Comparison of ENCODE assay signal across 9 cellular contexts in genomic region chr4:184282251-184282713, GRCh38.
DNase-seq lines count a peak whose midpoint lies in the region; ATAC-seq, FAIRE-seq and TF ChIP-seq lines count a peak whose summit lies in the region.
"Had no signal": no experiment of that assay in that cellular context is flagged by ENCODE, and none has a peak within 500 bp of the region (broad histone marks: within the 10 kb centered on the region; RNA-seq: fewer than 3 reads in every experiment).

No MANE protein-coding gene starts in this region.

- H3K4me1 Mint-ChIP-seq in T-cell = peaks cover 33 to 47% (median 38%) of the 10 kb centered on the region in 3 donors

- H4K91ac ChIP-seq in H1 (replicated peaks; ENCODE audit: insufficient read length, low read length) = no peak overlapping the region

- no peaks in the 10 kb centered on the region for H3K36me3 Mint-ChIP-seq in T-cell

- CTCF ChIA-PET in T-cell (lab: Charles Lee) (no interaction called here), H1 (lab: Charles Lee; ENCODE audit: partially characterized antibody) (interaction anchor here (0.9 to 1.4 kb wide), 3 partner anchors 11 to 223 kb away, joined by 3 to 4 read pairs (median 3); no protein-coding TSS in a partner anchor)

- no peaks in the 10 kb centered on the region for H3K4me1 ChIP-seq in H1 (replicated peaks in 1 of 4; ENCODE audit: control insufficient read depth in 3 of 4, insufficient read depth in 4 of 4, low read length in 3 of 4)
- H3K4me1 ChIP-seq in small intestine (ENCODE audit: control insufficient read depth in 2 of 2, insufficient read depth in 1 of 2, low read depth in 1 of 2, low read length in 1 of 2) = no peaks in the 10 kb centered on the region

- no peak overlapping the region for H3K18ac ChIP-seq in H1 (ENCODE audit: extremely low read depth, low read length)

- no peak overlapping the region for H2BK12ac ChIP-seq in H1 (ENCODE audit: low read depth, low read length)

- no peaks in the 10 kb centered on the region for H4K20me1 ChIP-seq in H1 (replicated peaks in 1 of 2; ENCODE audit: control insufficient read depth in 1 of 2, insufficient read depth in 2 of 2, low read length in 2 of 2)

- H3K27me3 ChIP-seq in H1 (replicated peaks in 1 of 4; ENCODE audit: control insufficient read depth in 3 of 4, extremely low read depth in 1 of 4, insufficient read depth in 3 of 4, low read length in 3 of 4) = no peaks in the 10 kb centered on the region
- H3K27me3 ChIP-seq in small intestine (ENCODE audit: control insufficient read depth in 2 of 2, insufficient read depth in 2 of 2, low read length in 2 of 2) = no peaks in the 10 kb centered on the region
- H3K27me3 ChIP-seq: gastrocnemius medialis had no signal

- no peak overlapping the region for H3K14ac ChIP-seq in H1 (ENCODE audit: insufficient read length)

- peak in 27 of 34 experiments; percentile 6 to 48 (median 24) for DNase-seq in T-cell
- DNase-seq in H1 (ENCODE audit: low read depth in 1 of 2, low spot score in 2 of 2) = no peak
- DNase-seq in small intestine = peak; percentile 71
- no peak for DNase-seq in RCC 7860 (ENCODE audit: low spot score)
- DNase-seq in DMS79 treated with DMSO at 0.1 percent for 48 hours (lab: John Stamatoyannopoulos, UW) = no peak
- DNase-seq in effector CD4-positive, alpha-beta T cell = no peak
- DNase-seq: gastrocnemius medialis had no signal

- H3K79me1 ChIP-seq in H1 (ENCODE audit: low read depth, low read length) = no peaks in the 10 kb centered on the region

- H3K23me2 ChIP-seq in H1 (ENCODE audit: low read depth, low read length) = no peaks in the 10 kb centered on the region

- WGBS in H1 (ENCODE audit: extremely low coverage in 1 of 2, insufficient coverage in 1 of 2, insufficient read length in 1 of 2, insufficient replicate concordance in 2 of 2, low coverage in 1 of 2, low lambda C conversion rate in 2 of 2, missing lambda C conversion rate in 1 of 2), 2 experiments = 86% methylated on average over 8 of the region's 8 CpGs; no CpG with 5 or more reads in 1 of the 2 experiments
- WGBS in small intestine, 3 donors = 21 to 40% (median 27%) methylated on average over 8 of the region's 8 CpGs

- H4K8ac ChIP-seq in H1 (ENCODE audit: extremely low read depth, insufficient read depth, low read length) = no peak overlapping the region; the same call in 1 of the 2 replicates

- H3K4me2 ChIP-seq in H1 (ENCODE audit: insufficient read depth in 1 of 2, low read depth in 2 of 2, low read length in 2 of 2) = no peak overlapping the region

- H3K9me3 ChIP-seq in H1 (ENCODE audit: insufficient read depth in 2 of 2, low read depth in 1 of 2, low read length in 1 of 2) (peaks cover 4 to 5% of the 10 kb centered on the region in 2 experiments; a peak in 2 of 4 replicates), small intestine (ENCODE audit: control insufficient read depth, low read depth) (no peaks in the 10 kb centered on the region)
- H3K9me3 ChIP-seq: gastrocnemius medialis had no signal

- H3K9me3 Mint-ChIP-seq in T-cell = no peaks in the 10 kb centered on the region

- no peak overlapping the region for H2AK5ac ChIP-seq in H1 (ENCODE audit: low read depth, low read length)

- H3K9ac ChIP-seq in H1 (replicated peaks in 1 of 4; ENCODE audit: extremely low read depth in 1 of 4, low read depth in 3 of 4, low read length in 3 of 4) = no peak overlapping the region

- no peak for TF ChIP-seq EP300 in H1 (IDR thresholded peaks at IDR 0.05; ENCODE audit: borderline replicate concordance in 1 of 2, low read depth in 2 of 2, low read length in 2 of 2)

- TF ChIP-seq RAD21 in H1 (IDR thresholded peaks at IDR 0.05 in 1 of 2, conservative IDR thresholded peaks at IDR 0.05 in 1 of 2; ENCODE audit: low read depth in 2 of 2, low read length in 2 of 2) = peak; percentile 75 to 79

- POLR2A ChIA-PET in T-cell (lab: Charles Lee) = interaction anchor here in 1 of 2 donors (0.5 kb wide), 1 partner anchor 15 kb away, joined by 3 read pairs; no protein-coding TSS in a partner anchor
- POLR2A ChIA-PET in H1 (lab: Charles Lee; ENCODE audit: partially characterized antibody) = no interaction called here

- no peak for FAIRE-seq in H1 (lab: Jason Lieb, UNC)
- FAIRE-seq in small intestine (lab: Jason Lieb, UNC) = no peak
- no peak for FAIRE-seq in RCC 7860 (lab: Jason Lieb, UNC)

- H3K27me3 Mint-ChIP-seq in T-cell = no peaks in the 10 kb centered on the region

- no peak overlapping the region for H2BK15ac ChIP-seq in H1 (ENCODE audit: low read length)

- peak overlapping the region; percentile 76 to 91 for H3K27ac Mint-ChIP-seq in T-cell

- no peak overlapping the region for H2BK5ac ChIP-seq in H1 (ENCODE audit: low read depth, low read length)

- H3K27ac ChIP-seq in H1 (ENCODE audit: low read depth, low read length) (no peak overlapping the region), small intestine (ENCODE audit: low read depth in 1 of 2, low read length in 1 of 2) (peak overlapping the region in 1 of 2 donors; percentile 69)
- H3K27ac ChIP-seq: gastrocnemius medialis had no signal

- no peak overlapping the region for H2AFZ ChIP-seq in H1 (ENCODE audit: low read length)

- H3K23ac ChIP-seq in H1 (ENCODE audit: insufficient read length) = no peak overlapping the region

- H3K4me3 Mint-ChIP-seq in T-cell = peak overlapping the region in 2 of 3 donors; percentile 15 to 24

- H3K4me3 ChIP-seq in H1 (ENCODE audit: extremely low read depth in 1 of 4, insufficient read depth in 2 of 4, low read depth in 3 of 4, low read length in 4 of 4) (no peak overlapping the region), small intestine (ENCODE audit: low read depth in 1 of 2, low read length in 2 of 2) (no peak overlapping the region)
- H3K4me3 ChIP-seq: gastrocnemius medialis had no signal

- ATAC-seq in GM18511 (IDR thresholded peaks at IDR 0.05; ENCODE audit: unreplicated experiment) = peak; percentile 44
- ATAC-seq in HG02943 (IDR thresholded peaks at IDR 0.05; ENCODE audit: low read depth, unreplicated experiment) = peak; percentile 40
- ATAC-seq in T-cell (replicated peaks in 1 of 4) = peak; percentile 70 to 82 (median 81)

- H2BK20ac ChIP-seq in H1 (ENCODE audit: low read length) = no peak overlapping the region

- peak; percentile 52 to 56 (median 53) for TF ChIP-seq CTCF in H1 (IDR thresholded peaks at IDR 0.05; ENCODE audit: control extremely low read depth in 1 of 3, insufficient read depth in 1 of 3, low read depth in 1 of 3, low read length in 3 of 3)

- H3K4ac ChIP-seq in H1 (replicated peaks; ENCODE audit: insufficient read length, low read depth, low read length) = no peak overlapping the region

- H3K36me3 ChIP-seq in H1 (ENCODE audit: control insufficient read depth in 2 of 4, insufficient read depth in 4 of 4, low read length in 3 of 4) = no peaks in the 10 kb centered on the region
- H3K36me3 ChIP-seq in small intestine (ENCODE audit: control insufficient read depth in 2 of 2, insufficient read depth in 2 of 2, low read length in 2 of 2) = no peaks in the 10 kb centered on the region
- H3K36me3 ChIP-seq: gastrocnemius medialis had no signal

- H2BK120ac ChIP-seq in H1 (replicated peaks; ENCODE audit: low read depth, low read length) = no peak overlapping the region

- no peaks in the 10 kb centered on the region for H3K79me2 ChIP-seq in H1 (ENCODE audit: control insufficient read depth in 1 of 2, insufficient read depth in 2 of 2, low read length in 2 of 2)

- H4K5ac ChIP-seq in H1 (ENCODE audit: insufficient read length, low read depth, low read length) = no peak overlapping the region

- TF ChIP-seq POLR2A in H1 (IDR thresholded peaks at IDR 0.05; ENCODE audit: control extremely low read depth in 1 of 2, low read depth in 2 of 2, low read length in 2 of 2) = no peak

- no peak overlapping the region for H3K56ac ChIP-seq in H1 (replicated peaks; ENCODE audit: insufficient read length, low read depth, low read length)

TF ChIP-seq in H1, 55 proteins besides CTCF, POLR2A, EP300 and RAD21:
- no peak for TF ChIP-seq ATF3 (IDR thresholded peaks at IDR 0.05; ENCODE audit: insufficient read depth, low read depth, low read length)
- no peak for TF ChIP-seq BACH1 (IDR thresholded peaks at IDR 0.05; ENCODE audit: low read length)
- TF ChIP-seq YY1 (IDR thresholded peaks at IDR 0.05; ENCODE audit: low read depth, low read length) = no peak
- TF ChIP-seq MAX (IDR thresholded peaks at IDR 0.05) = no peak
- no peak for TF ChIP-seq ZNF274 (IDR thresholded peaks at IDR 0.05; ENCODE audit: borderline replicate concordance, extremely low read depth, low read length)
- no peak for TF ChIP-seq POU5F1 (IDR thresholded peaks at IDR 0.05; ENCODE audit: low read depth, low read length)
- no peak for TF ChIP-seq NRF1 (IDR thresholded peaks at IDR 0.05; ENCODE audit: low read depth, low read length)
- TF ChIP-seq SIRT6 (IDR thresholded peaks at IDR 0.05; ENCODE audit: low read length) = no peak

Comparison
In these comparisons a context has a peak if more than half of its experiments do, and no peak if none do; other contexts are left out.
1. DNase-seq: peak in T-cell (27 of 34) and small intestine (single experiment); none in H1 (0 of 2), RCC 7860 (single experiment), DMS79 treated with DMSO at 0.1 percent for 48 hours (single experiment) and effector CD4-positive, alpha-beta T cell (single experiment).
2. Peak in every context shown above with its lines, with median percentiles within 50 percentile points of each other: ATAC-seq.